1 cellular context compared by ENCODE assay signal in genomic region chrX:49184294-49185061, GRCh38.
TF ChIP-seq lines count a peak whose summit lies in the region.

No MANE protein-coding gene starts in this region.

TF ChIP-seq in endothelial cell of umbilical vein, 7 proteins besides CTCF, POLR2A, EP300 and RAD21:
- no peak for TF ChIP-seq JUN (IDR thresholded peaks at IDR 0.05; ENCODE audit: borderline replicate concordance, insufficient read depth, insufficient read length, low read depth)
- no peak for TF ChIP-seq MAX (IDR thresholded peaks at IDR 0.05; ENCODE audit: insufficient read depth, insufficient read length)
- no peak for TF ChIP-seq POLR2AphosphoS5 (IDR thresholded peaks at IDR 0.05; ENCODE audit: insufficient read depth, low read depth, low read length)
- no peak for TF ChIP-seq EZH2 (IDR thresholded peaks at IDR 0.05; ENCODE audit: borderline replicate concordance, low read depth, low read length, severe bottlenecking)
- TF ChIP-seq FOS (IDR thresholded peaks at IDR 0.05; ENCODE audit: borderline replicate concordance, insufficient read depth, low read length), result no peak
- no peak for TF ChIP-seq GATA2 (IDR thresholded peaks at IDR 0.05; ENCODE audit: insufficient read depth, insufficient read length, low read depth, low read length)
- no peak for TF ChIP-seq MYC (IDR thresholded peaks at IDR 0.05; ENCODE audit: low read depth, low read length)
